Comparison of ENCODE assay signal across 7 cellular contexts in genomic region chr10:21418981-21419576, GRCh38.
DNase-seq lines count a peak whose midpoint lies in the region; ATAC-seq, FAIRE-seq and TF ChIP-seq lines count a peak whose summit lies in the region.
"Not testable (repeated sequence)": the region's sequence is repeated elsewhere in the genome, so short reads cannot be mapped to it uniquely, and the experiment has no call there.

No MANE protein-coding gene starts in this region.

- not testable (repeated sequence) for H3K79me2 ChIP-seq in PC-9 (ENCODE audit: low read depth)

- H3K36me3 ChIP-seq in HEK293 (ENCODE audit: control insufficient read depth in 2 of 2, insufficient read depth in 1 of 2, low read length in 2 of 2); PC-9 (ENCODE audit: low read depth); bronchial epithelial cell (ENCODE audit: control insufficient read depth, insufficient read depth, low read length): not testable (repeated sequence)

- POLR2A ChIA-PET in HEK293 (lab: Yijun Ruan, JAX); WTC11 (lab: Charles Lee): not testable (repeated sequence)
- POLR2A ChIA-PET in PC-9 (lab: Charles Lee; ENCODE audit: unreplicated experiment) = interaction anchor here (0.6 kb wide), 1 partner anchor 140 kb away, joined by 13 read pairs; no protein-coding TSS in a partner anchor

- H3K4me3 ChIP-seq in HEK293 (ENCODE audit: low read depth, low read length); PC-9; bronchial epithelial cell (ENCODE audit: low read depth, low read length); fibroblast of pulmonary artery (replicated peaks; ENCODE audit: low read depth, low read length): not testable (repeated sequence)

- not testable (repeated sequence) for H3K9me3 Mint-ChIP-seq in WTC11

- H3K9me3 ChIP-seq in HEK293 (ENCODE audit: control insufficient read depth, insufficient read depth, low read depth, low read length); PC-9 (ENCODE audit: insufficient read depth, low read depth): not testable (repeated sequence)

- CTCF ChIA-PET in HEK293 (lab: Yijun Ruan, JAX) = interaction anchor here (0.6 kb wide), 1 partner anchor 13 kb away, joined by 3 read pairs; no protein-coding TSS in a partner anchor
- CTCF ChIA-PET in PC-9 (lab: Charles Lee) = not testable (repeated sequence)
- CTCF ChIA-PET in WTC11 (lab: Charles Lee) = interaction anchor here (1.1 kb wide), 1 partner anchor 15 kb away, joined by 3 read pairs; no protein-coding TSS in a partner anchor

- H3K36me3 Mint-ChIP-seq in WTC11 = not testable (repeated sequence)

- not testable (repeated sequence) for H3K27me3 Mint-ChIP-seq in WTC11 (ENCODE audit: low read depth)

- H4K20me1 ChIP-seq in PC-9 (ENCODE audit: insufficient read depth) = not testable (repeated sequence)

- not testable (repeated sequence) for H3K4me1 ChIP-seq in HEK293 (ENCODE audit: control insufficient read depth, insufficient read depth, low read length); PC-9 (replicated peaks; ENCODE audit: insufficient read depth)

- BruUV-seq in PC-9 (replicated peaks; lab: Mats Ljungman, UMichigan) = not testable (repeated sequence)

- H2AFZ ChIP-seq in PC-9 = not testable (repeated sequence)

- not testable (repeated sequence) for FAIRE-seq in bronchial epithelial cell (lab: Jason Lieb, UNC)

- not testable (repeated sequence) for H3K27ac ChIP-seq in HEK293 (ENCODE audit: extremely low read depth, low read depth, low read length); PC-9

- TF ChIP-seq CTCF in HEK293 (tag by site-specific recombination; IDR thresholded peaks at IDR 0.05); PC-9 (conservative IDR thresholded peaks at IDR 0.05); WTC11 (IDR thresholded peaks at IDR 0.05); bronchial epithelial cell (IDR thresholded peaks at IDR 0.05; ENCODE audit: insufficient read depth, low read length, severe bottlenecking); fibroblast of pulmonary artery (IDR thresholded peaks at IDR 0.05; ENCODE audit: low read length, missing control alignments): not testable (repeated sequence)

- H3K27me3 ChIP-seq in PC-9 (ENCODE audit: insufficient read depth, low read depth); bronchial epithelial cell (ENCODE audit: control insufficient read depth, insufficient read depth, low read length): not testable (repeated sequence)

- peaks cover 41% of the 10 kb centered on the region for H3K4me1 Mint-ChIP-seq in WTC11

- not testable (repeated sequence) for H3K4me2 ChIP-seq in PC-9

- H3F3A ChIP-seq in PC-9 (ENCODE audit: insufficient read depth, low read depth) = not testable (repeated sequence)

- H3K4me3 Mint-ChIP-seq in WTC11 = not testable (repeated sequence)

- DNase-seq in EH (ENCODE audit: low read depth) = peak; percentile 72
- DNase-seq in PC-9 = peak; percentile 33 to 57
- DNase-seq in WTC11 (ENCODE audit: low spot score) = not testable (repeated sequence)
- peak; percentile 42 for DNase-seq in bronchial epithelial cell (ENCODE audit: low read depth)
- DNase-seq in fibroblast of pulmonary artery (ENCODE audit: low read depth) = peak; percentile 38
- DNase-seq in kidney tubule cell (ENCODE audit: low spot score) = peak; percentile 65

- H3K9me2 ChIP-seq in PC-9 (ENCODE audit: insufficient read depth) = not testable (repeated sequence)

- peak overlapping the region; percentile 69; the same call in 1 of the 2 replicates for H3K27ac Mint-ChIP-seq in WTC11

- ATAC-seq in WTC11 = not testable (repeated sequence)

- intact Hi-C loops in PC-9 (cut with micrococcal nuclease; ENCODE audit: unreplicated experiment) = not testable (repeated sequence)

TF ChIP-seq in HEK293, 187 proteins besides CTCF, POLR2A, EP300 and RAD21:
- TF ChIP-seq ZNF362 (tag by site-specific recombination; IDR thresholded peaks at IDR 0.05) = 0 out of 2 replicates have a peak, but pooled peaks have one; percentile 50
- 0 out of 2 replicates have a peak, but pooled peaks have one; percentile 7 for TF ChIP-seq OSR2 (tag by site-specific recombination; IDR thresholded peaks at IDR 0.05)

TF ChIP-seq in WTC11, 78 proteins besides CTCF, POLR2A, EP300 and RAD21:
- 0 out of 2 replicates have a peak, but pooled peaks have one; percentile 48 for TF ChIP-seq GTF2I (CRISPR knock-in tag; conservative IDR thresholded peaks at IDR 0.05)
- peak; percentile 96 for TF ChIP-seq ZNF121 (CRISPR knock-in tag; IDR thresholded peaks at IDR 0.05)
